ENCODE assay signal across 8 cellular contexts in the genomic region with DNA sequence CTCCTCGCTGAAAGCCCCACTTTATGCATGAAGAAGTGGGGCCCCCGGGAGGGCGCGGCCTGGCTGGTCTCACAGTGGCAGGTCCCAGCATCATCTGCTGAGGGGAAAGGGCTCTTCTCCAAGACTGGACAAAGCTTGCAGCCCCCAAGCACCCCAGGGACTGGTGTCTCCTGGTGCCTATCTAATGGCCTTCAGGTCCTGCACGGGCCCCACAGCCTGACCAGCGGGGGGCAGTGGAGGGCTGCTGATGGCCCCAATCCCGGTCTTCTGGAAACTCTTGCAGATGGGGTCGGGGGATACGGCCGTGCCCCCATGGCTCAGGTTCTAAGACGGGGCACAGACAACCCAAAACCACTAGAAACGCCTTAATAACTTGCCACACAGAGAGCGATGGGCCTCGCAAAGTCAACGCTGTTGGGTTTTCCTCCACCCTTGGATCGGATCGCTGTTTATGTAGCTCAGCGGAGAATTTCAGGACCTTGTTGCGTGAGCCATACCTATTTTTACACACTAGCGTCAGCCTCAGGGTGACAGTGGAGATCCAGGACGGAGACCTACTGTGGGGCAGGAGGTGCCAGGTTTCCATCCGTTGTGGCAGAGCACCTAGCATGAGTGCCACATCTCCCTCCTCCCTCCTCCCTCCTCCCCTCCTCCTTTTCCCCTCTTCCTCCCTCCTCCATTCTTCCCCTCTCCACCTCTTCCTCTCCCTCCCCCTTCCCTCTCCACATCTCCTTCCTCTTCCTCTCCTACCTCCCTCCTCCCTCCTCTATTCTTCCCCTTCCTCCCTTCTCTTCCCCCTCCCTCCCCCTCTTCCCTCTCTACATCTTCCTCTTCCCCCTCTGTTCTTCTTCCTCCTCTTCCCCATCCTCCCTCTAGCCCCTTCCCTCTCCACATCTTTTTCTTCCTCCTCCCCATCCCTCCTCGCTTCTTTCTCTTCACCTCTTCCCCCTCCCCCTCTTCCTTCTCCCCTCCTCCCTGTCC.
DNase-seq lines count a peak whose midpoint lies in the region; ATAC-seq and TF ChIP-seq lines count a peak whose summit lies in the region.

No MANE protein-coding gene starts in this region.

- WGBS in thyroid gland, 2 donors, result 42 to 53% methylated on average over 20 to 23 of the region's 23 CpGs

- TF ChIP-seq CTCF in AG09309 (IDR thresholded peaks at IDR 0.05; ENCODE audit: control insufficient read depth, insufficient read depth, low read depth, low read length, missing control alignments) (peak; percentile 74), thyroid gland (IDR thresholded peaks at IDR 0.05) (peak; percentile 45 to 86 (median 82))

- H3K27ac ChIP-seq in thyroid gland, result no peak overlapping the region

- no peaks in the 10 kb centered on the region for H3K9me3 ChIP-seq in thyroid gland

- intact Hi-C loops in thyroid gland (cut with DNase I), result loop anchor here (2.0 to 10.0 kb wide), 2 partner anchors 129 to 215 kb away; a partner anchor contains a TSS

- H3K4me1 ChIP-seq in thyroid gland, result no peaks in the 10 kb centered on the region

- no peaks in the 10 kb centered on the region for H3K27me3 ChIP-seq in thyroid gland

- DNase-seq in AG09309 (ENCODE audit: low read depth) (no peak), HT-29 (ENCODE audit: low spot score) (peak; percentile 43), anterior cingulate cortex (lab: John Stamatoyannopoulos, UW) (peak in 41 of 58 donors; percentile 7 to 73 (median 35)), iPS-NIHi11 (ENCODE audit: low spot score) (peak; percentile 80), thyroid gland (peak; percentile 64 to 69), NCI-H1930 (lab: John Stamatoyannopoulos, UW) (no peak)

- H3K36me3 ChIP-seq in thyroid gland, result no peaks in the 10 kb centered on the region

- ATAC-seq in HG02588 (IDR thresholded peaks at IDR 0.05; ENCODE audit: unreplicated experiment) (no peak), GM18498 (IDR thresholded peaks at IDR 0.05; ENCODE audit: unreplicated experiment) (no peak)

- no peak overlapping the region for H3K4me3 ChIP-seq in AG09309 (ENCODE audit: control insufficient read depth, low read depth, low read length)
- no peak overlapping the region for H3K4me3 ChIP-seq in thyroid gland (replicated peaks in 1 of 3)

- TF ChIP-seq POLR2A in thyroid gland (IDR thresholded peaks at IDR 0.05), result no peak

Comparison
In these comparisons a context has a peak if more than half of its experiments do, and no peak if none do; other contexts are left out.
1. DNase-seq: peak in HT-29 (single experiment), anterior cingulate cortex (41 of 58), iPS-NIHi11 (single experiment) and thyroid gland (2 of 2); none in AG09309 (single experiment) and NCI-H1930 (0 of 2).